Comparison of ENCODE assay signal across 19 cellular contexts in genomic region chr9:3888496-3888858, GRCh38.
DNase-seq lines count a peak whose midpoint lies in the region; ATAC-seq, FAIRE-seq and TF ChIP-seq lines count a peak whose summit lies in the region.
"Had no signal": no experiment of that assay in that cellular context is flagged by ENCODE, and none has a peak within 500 bp of the region (broad histone marks: within the 10 kb centered on the region; RNA-seq: fewer than 3 reads in every experiment).

No MANE protein-coding gene starts in this region.

- intact Hi-C loops in activated CD8-positive, alpha-beta T cell treated with anti-CD3 and anti-CD28 coated beads for 36 hours (cut with micrococcal nuclease) = no loop called here

- POLR2A ChIA-PET in activated CD8-positive, alpha-beta T cell treated with anti-CD3 and anti-CD28 coated beads for 36 hours (lab: Charles Lee) = no interaction called here
- POLR2A ChIA-PET in activated CD8-positive, alpha-beta T cell treated with anti-CD3 and anti-CD28 coated beads, Interleukin-2, amount 10 ng/mL, durations not matched to agents 7 days and 5 days (lab: Charles Lee) = no interaction called here
- POLR2A ChIA-PET in A549 (lab: Yijun Ruan, JAX) = no interaction called here

- H3K27ac Mint-ChIP-seq in activated CD8-positive, alpha-beta T cell treated with anti-CD3 and anti-CD28 coated beads for 36 hours = no peak overlapping the region
- H3K27ac Mint-ChIP-seq in activated CD8-positive, alpha-beta T cell treated with anti-CD3 and anti-CD28 coated beads, Interleukin-2, amount 10 ng/mL, durations not matched to agents 7 days and 5 days = no peak overlapping the region
- H3K27ac Mint-ChIP-seq: H9 had no signal

- H3K4me1 Mint-ChIP-seq in activated CD8-positive, alpha-beta T cell treated with anti-CD3 and anti-CD28 coated beads for 36 hours (ENCODE audit: low read depth) = peaks cover 9% of the 10 kb centered on the region
- peaks cover 4% of the 10 kb centered on the region for H3K4me1 Mint-ChIP-seq in activated CD8-positive, alpha-beta T cell treated with anti-CD3 and anti-CD28 coated beads, Interleukin-2, amount 10 ng/mL, durations not matched to agents 7 days and 5 days (ENCODE audit: low read depth)

- TF ChIP-seq EP300 in A549 (IDR thresholded peaks at IDR 0.05) = no peak

- no peak overlapping the region for H3K4me3 Mint-ChIP-seq in activated CD8-positive, alpha-beta T cell treated with anti-CD3 and anti-CD28 coated beads for 36 hours
- H3K4me3 Mint-ChIP-seq in activated CD8-positive, alpha-beta T cell treated with anti-CD3 and anti-CD28 coated beads, Interleukin-2, amount 10 ng/mL, durations not matched to agents 7 days and 5 days = no peak overlapping the region
- H3K4me3 Mint-ChIP-seq: H9 had no signal

- CTCF ChIA-PET in activated CD8-positive, alpha-beta T cell treated with anti-CD3 and anti-CD28 coated beads for 36 hours (lab: Charles Lee) = no interaction called here
- CTCF ChIA-PET in activated CD8-positive, alpha-beta T cell treated with anti-CD3 and anti-CD28 coated beads, Interleukin-2, amount 10 ng/mL, durations not matched to agents 7 days and 5 days (lab: Charles Lee) = no interaction called here
- CTCF ChIA-PET in A549 (lab: Yijun Ruan, JAX) = interaction anchor here (0.6 to 1.5 kb wide), 3 partner anchors 156 to 1030 kb away, joined by 3 to 4 read pairs (median 3); no protein-coding TSS in a partner anchor

- H3K27ac ChIP-seq in A549 (no peak overlapping the region), RWPE2 (ENCODE audit: poor library complexity, severe bottlenecking) (peak overlapping the region; percentile 63), foreskin keratinocyte (peak overlapping the region; percentile 45), substantia nigra (ENCODE audit: low read depth, low read length, poor library complexity, severe bottlenecking) (no peak overlapping the region)
- H3K27ac ChIP-seq: C4-2B, KMS-11, PC-9 had no signal

- H3K9me3 ChIP-seq in A549 (no peaks in the 10 kb centered on the region), RWPE2 (ENCODE audit: severe bottlenecking) (no peaks in the 10 kb centered on the region)
- H3K9me3 ChIP-seq: MG63 had no signal

- TF ChIP-seq POLR2A in A549 (IDR thresholded peaks at IDR 0.05; ENCODE audit: low read length) = no peak

- H3K36me3 ChIP-seq in RWPE2 (ENCODE audit: low read depth) = no peaks in the 10 kb centered on the region
- H3K36me3 ChIP-seq: MG63 had no signal

- H3K4me2 ChIP-seq in A549 = no peak overlapping the region
- H3K4me2 ChIP-seq: KMS-11, PC-9 had no signal

- TF ChIP-seq RAD21 in A549 (conservative IDR thresholded peaks at IDR 0.05 in 1 of 2, IDR thresholded peaks at IDR 0.05 in 1 of 2) = no peak

- WGBS in A549 (ENCODE audit: missing lambda C conversion rate) = 91% methylated on average over 7 of the region's 7 CpGs

- FAIRE-seq in A549 (lab: Jason Lieb, UNC) = peak; percentile 36
- FAIRE-seq: A204.1, HepG2 had no signal

- H3K4me3 ChIP-seq in A549 (no peak overlapping the region), RWPE2 (ENCODE audit: severe bottlenecking) (no peak overlapping the region)
- H3K4me3 ChIP-seq: MG63, PC-9 had no signal

- H3K4me1 ChIP-seq in A549 (no peaks in the 10 kb centered on the region), RWPE2 (ENCODE audit: insufficient read depth, poor library complexity, severe bottlenecking) (peaks cover 16% of the 10 kb centered on the region), foreskin keratinocyte (peaks cover 18% of the 10 kb centered on the region)

- H3K27me3 ChIP-seq in RWPE2 (ENCODE audit: insufficient read depth, poor library complexity, severe bottlenecking) (no peaks in the 10 kb centered on the region), foreskin keratinocyte (no peaks in the 10 kb centered on the region)
- H3K27me3 ChIP-seq: MG63 had no signal

- no peaks in the 10 kb centered on the region for H3K36me3 Mint-ChIP-seq in activated CD8-positive, alpha-beta T cell treated with anti-CD3 and anti-CD28 coated beads for 36 hours (ENCODE audit: low read depth)
- no peaks in the 10 kb centered on the region for H3K36me3 Mint-ChIP-seq in activated CD8-positive, alpha-beta T cell treated with anti-CD3 and anti-CD28 coated beads, Interleukin-2, amount 10 ng/mL, durations not matched to agents 7 days and 5 days (ENCODE audit: low read depth)

- TF ChIP-seq CTCF in activated CD8-positive, alpha-beta T cell treated with anti-CD3 and anti-CD28 coated beads for 36 hours (IDR thresholded peaks at IDR 0.05) = no peak
- TF ChIP-seq CTCF in A549 (IDR thresholded peaks at IDR 0.05) (no peak), RWPE2 (IDR thresholded peaks at IDR 0.05; ENCODE audit: poor library complexity, severe bottlenecking) (no peak), foreskin keratinocyte (conservative IDR thresholded peaks at IDR 0.05) (no peak)

- DNase-seq in activated CD8-positive, alpha-beta T cell treated with anti-CD3 and anti-CD28 coated beads for 36 hours = peak; percentile 42
- no peak for DNase-seq in activated CD8-positive, alpha-beta T cell treated with anti-CD3 and anti-CD28 coated beads, Interleukin-2, amount 10 ng/mL, durations not matched to agents 7 days and 5 days
- no peak for DNase-seq in A549 (ENCODE audit: low read depth in 1 of 2, low spot score in 1 of 2)
- DNase-seq in RWPE2 (ENCODE audit: low spot score) = no peak
- no peak for DNase-seq in foreskin keratinocyte
- DNase-seq in putamen (ENCODE audit: low spot score) = no peak
- no peak for DNase-seq in substantia nigra (lab: John Stamatoyannopoulos, UW)
- DNase-seq: DMS153, H9, MG63, NCI-H1092 treated with DMSO at 0.1 percent for 48 hours, NCI-H1694 treated with DMSO at 0.1 percent for 48 hours, NCI-H345, PC-9 had no signal

- peaks cover 17% of the 10 kb centered on the region for H3K27me3 Mint-ChIP-seq in activated CD8-positive, alpha-beta T cell treated with anti-CD3 and anti-CD28 coated beads for 36 hours
- H3K27me3 Mint-ChIP-seq in activated CD8-positive, alpha-beta T cell treated with anti-CD3 and anti-CD28 coated beads, Interleukin-2, amount 10 ng/mL, durations not matched to agents 7 days and 5 days (ENCODE audit: low read depth) = no peaks in the 10 kb centered on the region

- H3K9me3 Mint-ChIP-seq in activated CD8-positive, alpha-beta T cell treated with anti-CD3 and anti-CD28 coated beads for 36 hours = no peaks in the 10 kb centered on the region
- H3K9me3 Mint-ChIP-seq in activated CD8-positive, alpha-beta T cell treated with anti-CD3 and anti-CD28 coated beads, Interleukin-2, amount 10 ng/mL, durations not matched to agents 7 days and 5 days (ENCODE audit: insufficient read depth) = no peaks in the 10 kb centered on the region
- H3K9me3 Mint-ChIP-seq: H9 had no signal

- peak; percentile 30 for ATAC-seq in activated CD8-positive, alpha-beta T cell treated with anti-CD3 and anti-CD28 coated beads for 36 hours
- no peak for ATAC-seq in activated CD8-positive, alpha-beta T cell treated with anti-CD3 and anti-CD28 coated beads, Interleukin-2, amount 10 ng/mL, durations not matched to agents 7 days and 5 days
- ATAC-seq in A549 (no peak), RWPE2 (ENCODE audit: low read depth) (no peak), foreskin keratinocyte (no peak), HG02884 (IDR thresholded peaks at IDR 0.05; ENCODE audit: unreplicated experiment) (no peak)
- ATAC-seq: HepG2 had no signal

TF ChIP-seq in A549, 52 proteins besides CTCF, POLR2A, EP300 and RAD21:
- TF ChIP-seq NR3C1 (IDR thresholded peaks at IDR 0.05) (no peak), GATA3 (IDR thresholded peaks at IDR 0.05; ENCODE audit: borderline replicate concordance) (no peak), ZNF302 (CRISPR knock-in tag; IDR thresholded peaks at IDR 0.05) (no peak), EHMT2 (IDR thresholded peaks at IDR 0.05; ENCODE audit: low read depth) (no peak), KDM5A (IDR thresholded peaks at IDR 0.05) (no peak), HOXA7 (CRISPR knock-in tag; IDR thresholded peaks at IDR 0.05) (no peak)
- TF ChIP-seq, protein P1, sequence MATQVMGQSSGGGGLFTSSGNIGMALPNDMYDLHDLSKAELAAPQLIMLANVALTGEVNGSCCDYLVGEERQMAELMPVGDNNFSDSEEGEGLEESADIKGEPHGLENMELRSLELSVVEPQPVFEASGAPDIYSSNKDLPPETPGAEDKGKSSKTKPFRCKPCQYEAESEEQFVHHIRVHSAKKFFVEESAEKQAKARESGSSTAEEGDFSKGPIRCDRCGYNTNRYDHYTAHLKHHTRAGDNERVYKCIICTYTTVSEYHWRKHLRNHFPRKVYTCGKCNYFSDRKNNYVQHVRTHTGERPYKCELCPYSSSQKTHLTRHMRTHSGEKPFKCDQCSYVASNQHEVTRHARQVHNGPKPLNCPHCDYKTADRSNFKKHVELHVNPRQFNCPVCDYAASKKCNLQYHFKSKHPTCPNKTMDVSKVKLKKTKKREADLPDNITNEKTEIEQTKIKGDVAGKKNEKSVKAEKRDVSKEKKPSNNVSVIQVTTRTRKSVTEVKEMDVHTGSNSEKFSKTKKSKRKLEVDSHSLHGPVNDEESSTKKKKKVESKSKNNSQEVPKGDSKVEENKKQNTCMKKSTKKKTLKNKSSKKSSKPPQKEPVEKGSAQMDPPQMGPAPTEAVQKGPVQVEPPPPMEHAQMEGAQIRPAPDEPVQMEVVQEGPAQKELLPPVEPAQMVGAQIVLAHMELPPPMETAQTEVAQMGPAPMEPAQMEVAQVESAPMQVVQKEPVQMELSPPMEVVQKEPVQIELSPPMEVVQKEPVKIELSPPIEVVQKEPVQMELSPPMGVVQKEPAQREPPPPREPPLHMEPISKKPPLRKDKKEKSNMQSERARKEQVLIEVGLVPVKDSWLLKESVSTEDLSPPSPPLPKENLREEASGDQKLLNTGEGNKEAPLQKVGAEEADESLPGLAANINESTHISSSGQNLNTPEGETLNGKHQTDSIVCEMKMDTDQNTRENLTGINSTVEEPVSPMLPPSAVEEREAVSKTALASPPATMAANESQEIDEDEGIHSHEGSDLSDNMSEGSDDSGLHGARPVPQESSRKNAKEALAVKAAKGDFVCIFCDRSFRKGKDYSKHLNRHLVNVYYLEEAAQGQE (IDR thresholded peaks at IDR 0.05) = no peak

Comparison
In these comparisons a context has a peak if more than half of its experiments do, and no peak if none do; other contexts are left out.
1. H3K27ac ChIP-seq: peak in RWPE2 (single experiment) and foreskin keratinocyte (single experiment); none in A549 (0 of 2) and substantia nigra (single experiment).